Comparison of ENCODE assay signal across 1 cellular context in the genomic region with DNA sequence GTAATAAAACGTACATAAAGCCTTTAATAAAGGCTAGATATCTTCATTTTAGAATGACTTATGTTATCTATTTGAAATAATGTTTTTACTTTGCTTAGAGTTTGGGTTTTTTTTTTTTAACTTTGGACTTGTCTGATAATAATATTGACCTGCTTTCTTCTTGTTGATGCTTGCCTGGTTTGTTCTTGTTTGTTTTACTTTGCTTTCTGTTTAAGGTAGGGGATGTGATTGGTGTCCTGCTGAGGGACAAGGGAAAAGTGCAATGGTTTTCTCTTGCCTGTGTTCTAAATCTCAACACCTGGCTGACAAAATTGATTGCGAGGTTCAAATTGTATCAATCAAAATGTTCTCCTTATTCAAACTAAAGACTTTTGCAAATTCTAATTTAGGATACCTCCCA.
TF ChIP-seq lines count a peak whose summit lies in the region.

No MANE protein-coding gene starts in this region.

TF ChIP-seq in HepG2, 621 proteins besides CTCF, POLR2A, EP300 and RAD21 (continues in another document):
- TF ChIP-seq, protein P1, sequence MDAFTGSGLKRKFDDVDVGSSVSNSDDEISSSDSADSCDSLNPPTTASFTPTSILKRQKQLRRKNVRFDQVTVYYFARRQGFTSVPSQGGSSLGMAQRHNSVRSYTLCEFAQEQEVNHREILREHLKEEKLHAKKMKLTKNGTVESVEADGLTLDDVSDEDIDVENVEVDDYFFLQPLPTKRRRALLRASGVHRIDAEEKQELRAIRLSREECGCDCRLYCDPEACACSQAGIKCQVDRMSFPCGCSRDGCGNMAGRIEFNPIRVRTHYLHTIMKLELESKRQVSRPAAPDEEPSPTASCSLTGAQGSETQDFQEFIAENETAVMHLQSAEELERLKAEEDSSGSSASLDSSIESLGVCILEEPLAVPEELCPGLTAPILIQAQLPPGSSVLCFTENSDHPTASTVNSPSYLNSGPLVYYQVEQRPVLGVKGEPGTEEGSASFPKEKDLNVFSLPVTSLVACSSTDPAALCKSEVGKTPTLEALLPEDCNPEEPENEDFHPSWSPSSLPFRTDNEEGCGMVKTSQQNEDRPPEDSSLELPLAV (CRISPR knock-in tag; conservative IDR thresholded peaks at IDR 0.05; ENCODE audit: low read depth), result no peak
- TF ChIP-seq, protein P2, sequence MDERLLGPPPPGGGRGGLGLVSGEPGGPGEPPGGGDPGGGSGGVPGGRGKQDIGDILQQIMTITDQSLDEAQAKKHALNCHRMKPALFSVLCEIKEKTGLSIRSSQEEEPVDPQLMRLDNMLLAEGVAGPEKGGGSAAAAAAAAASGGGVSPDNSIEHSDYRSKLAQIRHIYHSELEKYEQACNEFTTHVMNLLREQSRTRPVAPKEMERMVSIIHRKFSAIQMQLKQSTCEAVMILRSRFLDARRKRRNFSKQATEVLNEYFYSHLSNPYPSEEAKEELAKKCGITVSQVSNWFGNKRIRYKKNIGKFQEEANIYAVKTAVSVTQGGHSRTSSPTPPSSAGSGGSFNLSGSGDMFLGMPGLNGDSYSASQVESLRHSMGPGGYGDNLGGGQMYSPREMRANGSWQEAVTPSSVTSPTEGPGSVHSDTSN (CRISPR knock-in tag; IDR thresholded peaks at IDR 0.05), result no peak
- TF ChIP-seq GABPA (IDR thresholded peaks at IDR 0.05; ENCODE audit: low read depth, low read length) (no peak), GABPA (CRISPR knock-in tag; IDR thresholded peaks at IDR 0.05; ENCODE audit: low read depth) (0 out of 2 replicates have a peak, but pooled peaks have one; percentile 14), ZNF441 (CRISPR knock-in tag; IDR thresholded peaks at IDR 0.05; ENCODE audit: borderline replicate concordance) (no peak), SUZ12 (IDR thresholded peaks at IDR 0.05; ENCODE audit: low read depth, low read length) (no peak), ZNF607 (CRISPR knock-in tag; IDR thresholded peaks at IDR 0.05; ENCODE audit: borderline replicate concordance) (no peak), ZFP37 (CRISPR knock-in tag; IDR thresholded peaks at IDR 0.05; ENCODE audit: borderline replicate concordance) (no peak), ZNF83 (CRISPR knock-in tag; IDR thresholded peaks at IDR 0.05; ENCODE audit: borderline replicate concordance) (no peak), ZNF460 (CRISPR knock-in tag; IDR thresholded peaks at IDR 0.05; ENCODE audit: borderline replicate concordance) (no peak), CEBPG (CRISPR knock-in tag; IDR thresholded peaks at IDR 0.05) (no peak), ZNF879 (CRISPR knock-in tag; IDR thresholded peaks at IDR 0.05) (no peak), ZNF124 (CRISPR knock-in tag; IDR thresholded peaks at IDR 0.05) (no peak), FOXA3 (CRISPR knock-in tag; IDR thresholded peaks at IDR 0.05) (peak; percentile 67), KAT2B (IDR thresholded peaks at IDR 0.05; ENCODE audit: borderline replicate concordance, low read depth, low read length) (no peak), CBFB (CRISPR knock-in tag; IDR thresholded peaks at IDR 0.05) (no peak), FOXA1 (IDR thresholded peaks at IDR 0.05) (peak; percentile 47; the same call in 1 of the 2 replicates), FOXA1 (CRISPR knock-in tag; IDR thresholded peaks at IDR 0.05) (no peak), ARNT (IDR thresholded peaks at IDR 0.05) (no peak)
- TF ChIP-seq, protein P3, sequence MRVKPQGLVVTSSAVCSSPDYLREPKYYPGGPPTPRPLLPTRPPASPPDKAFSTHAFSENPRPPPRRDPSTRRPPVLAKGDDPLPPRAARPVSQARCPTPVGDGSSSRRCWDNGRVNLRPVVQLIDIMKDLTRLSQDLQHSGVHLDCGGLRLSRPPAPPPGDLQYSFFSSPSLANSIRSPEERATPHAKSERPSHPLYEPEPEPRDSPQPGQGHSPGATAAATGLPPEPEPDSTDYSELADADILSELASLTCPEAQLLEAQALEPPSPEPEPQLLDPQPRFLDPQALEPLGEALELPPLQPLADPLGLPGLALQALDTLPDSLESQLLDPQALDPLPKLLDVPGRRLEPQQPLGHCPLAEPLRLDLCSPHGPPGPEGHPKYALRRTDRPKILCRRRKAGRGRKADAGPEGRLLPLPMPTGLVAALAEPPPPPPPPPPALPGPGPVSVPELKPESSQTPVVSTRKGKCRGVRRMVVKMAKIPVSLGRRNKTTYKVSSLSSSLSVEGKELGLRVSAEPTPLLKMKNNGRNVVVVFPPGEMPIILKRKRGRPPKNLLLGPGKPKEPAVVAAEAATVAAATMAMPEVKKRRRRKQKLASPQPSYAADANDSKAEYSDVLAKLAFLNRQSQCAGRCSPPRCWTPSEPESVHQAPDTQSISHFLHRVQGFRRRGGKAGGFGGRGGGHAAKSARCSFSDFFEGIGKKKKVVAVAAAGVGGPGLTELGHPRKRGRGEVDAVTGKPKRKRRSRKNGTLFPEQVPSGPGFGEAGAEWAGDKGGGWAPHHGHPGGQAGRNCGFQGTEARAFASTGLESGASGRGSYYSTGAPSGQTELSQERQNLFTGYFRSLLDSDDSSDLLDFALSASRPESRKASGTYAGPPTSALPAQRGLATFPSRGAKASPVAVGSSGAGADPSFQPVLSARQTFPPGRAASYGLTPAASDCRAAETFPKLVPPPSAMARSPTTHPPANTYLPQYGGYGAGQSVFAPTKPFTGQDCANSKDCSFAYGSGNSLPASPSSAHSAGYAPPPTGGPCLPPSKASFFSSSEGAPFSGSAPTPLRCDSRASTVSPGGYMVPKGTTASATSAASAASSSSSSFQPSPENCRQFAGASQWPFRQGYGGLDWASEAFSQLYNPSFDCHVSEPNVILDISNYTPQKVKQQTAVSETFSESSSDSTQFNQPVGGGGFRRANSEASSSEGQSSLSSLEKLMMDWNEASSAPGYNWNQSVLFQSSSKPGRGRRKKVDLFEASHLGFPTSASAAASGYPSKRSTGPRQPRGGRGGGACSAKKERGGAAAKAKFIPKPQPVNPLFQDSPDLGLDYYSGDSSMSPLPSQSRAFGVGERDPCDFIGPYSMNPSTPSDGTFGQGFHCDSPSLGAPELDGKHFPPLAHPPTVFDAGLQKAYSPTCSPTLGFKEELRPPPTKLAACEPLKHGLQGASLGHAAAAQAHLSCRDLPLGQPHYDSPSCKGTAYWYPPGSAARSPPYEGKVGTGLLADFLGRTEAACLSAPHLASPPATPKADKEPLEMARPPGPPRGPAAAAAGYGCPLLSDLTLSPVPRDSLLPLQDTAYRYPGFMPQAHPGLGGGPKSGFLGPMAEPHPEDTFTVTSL (CRISPR knock-in tag; IDR thresholded peaks at IDR 0.05; ENCODE audit: borderline replicate concordance), result peak; percentile 83; the same call in 1 of the 2 replicates
- TF ChIP-seq, protein P4, sequence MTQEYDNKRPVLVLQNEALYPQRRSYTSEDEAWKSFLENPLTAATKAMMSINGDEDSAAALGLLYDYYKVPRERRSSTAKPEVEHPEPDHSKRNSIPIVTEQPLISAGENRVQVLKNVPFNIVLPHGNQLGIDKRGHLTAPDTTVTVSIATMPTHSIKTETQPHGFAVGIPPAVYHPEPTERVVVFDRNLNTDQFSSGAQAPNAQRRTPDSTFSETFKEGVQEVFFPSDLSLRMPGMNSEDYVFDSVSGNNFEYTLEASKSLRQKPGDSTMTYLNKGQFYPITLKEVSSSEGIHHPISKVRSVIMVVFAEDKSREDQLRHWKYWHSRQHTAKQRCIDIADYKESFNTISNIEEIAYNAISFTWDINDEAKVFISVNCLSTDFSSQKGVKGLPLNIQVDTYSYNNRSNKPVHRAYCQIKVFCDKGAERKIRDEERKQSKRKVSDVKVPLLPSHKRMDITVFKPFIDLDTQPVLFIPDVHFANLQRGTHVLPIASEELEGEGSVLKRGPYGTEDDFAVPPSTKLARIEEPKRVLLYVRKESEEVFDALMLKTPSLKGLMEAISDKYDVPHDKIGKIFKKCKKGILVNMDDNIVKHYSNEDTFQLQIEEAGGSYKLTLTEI (CRISPR knock-in tag; conservative IDR thresholded peaks at IDR 0.05), result no peak
- TF ChIP-seq, protein P5, sequence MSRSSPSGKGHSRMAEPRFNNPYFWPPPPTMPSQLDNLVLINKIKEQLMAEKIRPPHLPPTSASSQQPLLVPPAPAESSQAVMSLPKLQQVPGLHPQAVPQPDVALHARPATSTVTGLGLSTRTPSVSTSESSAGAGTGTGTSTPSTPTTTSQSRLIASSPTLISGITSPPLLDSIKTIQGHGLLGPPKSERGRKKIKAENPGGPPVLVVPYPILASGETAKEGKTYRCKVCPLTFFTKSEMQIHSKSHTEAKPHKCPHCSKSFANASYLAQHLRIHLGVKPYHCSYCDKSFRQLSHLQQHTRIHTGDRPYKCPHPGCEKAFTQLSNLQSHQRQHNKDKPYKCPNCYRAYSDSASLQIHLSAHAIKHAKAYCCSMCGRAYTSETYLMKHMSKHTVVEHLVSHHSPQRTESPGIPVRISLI (CRISPR knock-in tag; IDR thresholded peaks at IDR 0.05; ENCODE audit: borderline replicate concordance), result peak; percentile 81; the same call in 1 of the 2 replicates
- TF ChIP-seq, protein P6, sequence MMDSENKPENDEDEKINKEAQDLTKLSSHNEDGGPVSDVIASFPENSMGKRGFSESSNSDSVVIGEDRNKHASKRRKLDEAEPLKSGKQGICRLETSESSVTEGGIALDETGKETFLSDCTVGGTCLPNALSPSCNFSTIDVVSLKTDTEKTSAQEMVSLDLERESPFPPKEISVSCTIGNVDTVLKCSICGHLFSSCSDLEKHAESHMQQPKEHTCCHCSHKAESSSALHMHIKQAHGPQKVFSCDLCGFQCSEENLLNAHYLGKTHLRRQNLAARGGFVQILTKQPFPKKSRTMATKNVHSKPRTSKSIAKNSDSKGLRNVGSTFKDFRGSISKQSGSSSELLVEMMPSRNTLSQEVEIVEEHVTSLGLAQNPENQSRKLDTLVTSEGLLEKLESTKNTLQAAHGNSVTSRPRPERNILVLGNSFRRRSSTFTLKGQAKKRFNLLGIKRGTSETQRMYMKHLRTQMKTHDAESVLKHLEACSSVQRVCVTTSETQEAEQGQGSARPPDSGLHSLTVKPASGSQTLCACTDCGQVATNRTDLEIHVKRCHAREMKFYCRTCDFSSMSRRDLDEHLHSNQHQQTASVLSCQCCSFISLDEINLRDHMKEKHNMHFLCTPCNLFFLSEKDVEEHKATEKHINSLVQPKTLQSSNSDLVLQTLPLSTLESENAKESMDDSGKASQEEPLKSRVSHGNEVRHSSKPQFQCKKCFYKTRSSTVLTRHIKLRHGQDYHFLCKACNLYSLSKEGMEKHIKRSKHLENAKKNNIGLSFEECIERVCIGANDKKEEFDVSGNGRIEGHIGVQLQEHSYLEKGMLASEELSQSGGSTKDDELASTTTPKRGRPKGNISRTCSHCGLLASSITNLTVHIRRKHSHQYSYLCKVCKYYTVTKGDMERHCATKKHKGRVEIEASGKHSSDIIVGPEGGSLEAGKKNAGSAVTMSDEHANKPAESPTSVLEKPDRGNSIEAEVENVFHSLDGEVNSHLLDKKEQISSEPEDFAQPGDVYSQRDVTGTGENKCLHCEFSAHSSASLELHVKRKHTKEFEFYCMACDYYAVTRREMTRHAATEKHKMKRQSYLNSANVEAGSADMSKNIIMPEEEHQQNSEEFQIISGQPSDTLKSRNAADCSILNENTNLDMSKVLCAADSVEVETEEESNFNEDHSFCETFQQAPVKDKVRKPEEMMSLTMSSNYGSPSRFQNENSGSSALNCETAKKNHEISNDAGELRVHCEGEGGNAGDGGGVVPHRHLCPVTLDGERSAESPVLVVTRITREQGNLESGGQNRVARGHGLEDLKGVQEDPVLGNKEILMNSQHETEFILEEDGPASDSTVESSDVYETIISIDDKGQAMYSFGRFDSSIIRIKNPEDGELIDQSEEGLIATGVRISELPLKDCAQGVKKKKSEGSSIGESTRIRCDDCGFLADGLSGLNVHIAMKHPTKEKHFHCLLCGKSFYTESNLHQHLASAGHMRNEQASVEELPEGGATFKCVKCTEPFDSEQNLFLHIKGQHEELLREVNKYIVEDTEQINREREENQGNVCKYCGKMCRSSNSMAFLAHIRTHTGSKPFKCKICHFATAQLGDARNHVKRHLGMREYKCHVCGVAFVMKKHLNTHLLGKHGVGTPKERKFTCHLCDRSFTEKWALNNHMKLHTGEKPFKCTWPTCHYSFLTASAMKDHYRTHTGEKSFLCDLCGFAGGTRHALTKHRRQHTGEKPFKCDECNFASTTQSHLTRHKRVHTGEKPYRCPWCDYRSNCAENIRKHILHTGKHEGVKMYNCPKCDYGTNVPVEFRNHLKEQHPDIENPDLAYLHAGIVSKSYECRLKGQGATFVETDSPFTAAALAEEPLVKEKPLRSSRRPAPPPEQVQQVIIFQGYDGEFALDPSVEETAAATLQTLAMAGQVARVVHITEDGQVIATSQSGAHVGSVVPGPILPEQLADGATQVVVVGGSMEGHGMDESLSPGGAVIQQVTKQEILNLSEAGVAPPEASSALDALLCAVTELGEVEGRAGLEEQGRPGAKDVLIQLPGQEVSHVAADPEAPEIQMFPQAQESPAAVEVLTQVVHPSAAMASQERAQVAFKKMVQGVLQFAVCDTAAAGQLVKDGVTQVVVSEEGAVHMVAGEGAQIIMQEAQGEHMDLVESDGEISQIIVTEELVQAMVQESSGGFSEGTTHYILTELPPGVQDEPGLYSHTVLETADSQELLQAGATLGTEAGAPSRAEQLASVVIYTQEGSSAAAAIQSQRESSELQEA (CRISPR knock-in tag; IDR thresholded peaks at IDR 0.05; ENCODE audit: not compliant biosample characterization), result no peak
- TF ChIP-seq, protein P7, sequence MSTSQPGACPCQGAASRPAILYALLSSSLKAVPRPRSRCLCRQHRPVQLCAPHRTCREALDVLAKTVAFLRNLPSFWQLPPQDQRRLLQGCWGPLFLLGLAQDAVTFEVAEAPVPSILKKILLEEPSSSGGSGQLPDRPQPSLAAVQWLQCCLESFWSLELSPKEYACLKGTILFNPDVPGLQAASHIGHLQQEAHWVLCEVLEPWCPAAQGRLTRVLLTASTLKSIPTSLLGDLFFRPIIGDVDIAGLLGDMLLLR (CRISPR knock-in tag; IDR thresholded peaks at IDR 0.05), result no peak
- TF ChIP-seq, protein P8, sequence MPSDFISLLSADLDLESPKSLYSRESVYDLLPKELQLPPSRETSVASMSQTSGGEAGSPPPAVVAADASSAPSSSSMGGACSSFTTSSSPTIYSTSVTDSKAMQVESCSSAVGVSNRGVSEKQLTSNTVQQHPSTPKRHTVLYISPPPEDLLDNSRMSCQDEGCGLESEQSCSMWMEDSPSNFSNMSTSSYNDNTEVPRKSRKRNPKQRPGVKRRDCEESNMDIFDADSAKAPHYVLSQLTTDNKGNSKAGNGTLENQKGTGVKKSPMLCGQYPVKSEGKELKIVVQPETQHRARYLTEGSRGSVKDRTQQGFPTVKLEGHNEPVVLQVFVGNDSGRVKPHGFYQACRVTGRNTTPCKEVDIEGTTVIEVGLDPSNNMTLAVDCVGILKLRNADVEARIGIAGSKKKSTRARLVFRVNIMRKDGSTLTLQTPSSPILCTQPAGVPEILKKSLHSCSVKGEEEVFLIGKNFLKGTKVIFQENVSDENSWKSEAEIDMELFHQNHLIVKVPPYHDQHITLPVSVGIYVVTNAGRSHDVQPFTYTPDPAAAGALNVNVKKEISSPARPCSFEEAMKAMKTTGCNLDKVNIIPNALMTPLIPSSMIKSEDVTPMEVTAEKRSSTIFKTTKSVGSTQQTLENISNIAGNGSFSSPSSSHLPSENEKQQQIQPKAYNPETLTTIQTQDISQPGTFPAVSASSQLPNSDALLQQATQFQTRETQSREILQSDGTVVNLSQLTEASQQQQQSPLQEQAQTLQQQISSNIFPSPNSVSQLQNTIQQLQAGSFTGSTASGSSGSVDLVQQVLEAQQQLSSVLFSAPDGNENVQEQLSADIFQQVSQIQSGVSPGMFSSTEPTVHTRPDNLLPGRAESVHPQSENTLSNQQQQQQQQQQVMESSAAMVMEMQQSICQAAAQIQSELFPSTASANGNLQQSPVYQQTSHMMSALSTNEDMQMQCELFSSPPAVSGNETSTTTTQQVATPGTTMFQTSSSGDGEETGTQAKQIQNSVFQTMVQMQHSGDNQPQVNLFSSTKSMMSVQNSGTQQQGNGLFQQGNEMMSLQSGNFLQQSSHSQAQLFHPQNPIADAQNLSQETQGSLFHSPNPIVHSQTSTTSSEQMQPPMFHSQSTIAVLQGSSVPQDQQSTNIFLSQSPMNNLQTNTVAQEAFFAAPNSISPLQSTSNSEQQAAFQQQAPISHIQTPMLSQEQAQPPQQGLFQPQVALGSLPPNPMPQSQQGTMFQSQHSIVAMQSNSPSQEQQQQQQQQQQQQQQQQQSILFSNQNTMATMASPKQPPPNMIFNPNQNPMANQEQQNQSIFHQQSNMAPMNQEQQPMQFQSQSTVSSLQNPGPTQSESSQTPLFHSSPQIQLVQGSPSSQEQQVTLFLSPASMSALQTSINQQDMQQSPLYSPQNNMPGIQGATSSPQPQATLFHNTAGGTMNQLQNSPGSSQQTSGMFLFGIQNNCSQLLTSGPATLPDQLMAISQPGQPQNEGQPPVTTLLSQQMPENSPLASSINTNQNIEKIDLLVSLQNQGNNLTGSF (CRISPR knock-in tag; IDR thresholded peaks at IDR 0.05), result no peak
